Comparison of ENCODE assay signal across 1 cellular context in the genomic region with DNA sequence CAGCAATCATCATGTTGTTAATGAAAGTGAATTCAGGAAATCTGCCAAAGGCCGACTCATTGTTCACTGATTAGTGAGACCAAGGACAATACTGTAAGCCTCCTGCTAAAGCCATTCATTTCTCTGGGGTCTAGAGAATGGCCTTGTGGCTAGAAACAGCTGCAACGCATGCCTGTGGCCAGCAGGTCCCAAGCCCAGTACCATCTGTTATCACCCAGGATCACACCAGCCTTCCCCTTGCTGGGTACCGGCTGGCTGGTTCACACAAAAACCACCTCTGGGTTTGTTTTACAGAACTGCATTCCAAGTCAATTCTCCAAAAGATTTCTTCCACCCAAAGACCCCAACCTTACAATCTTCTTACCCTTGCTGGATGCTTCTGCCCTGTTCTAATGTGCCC.
TF ChIP-seq lines count a peak whose summit lies in the region.

No MANE protein-coding gene starts in this region.

TF ChIP-seq in endothelial cell of umbilical vein, 7 proteins besides CTCF, POLR2A, EP300 and RAD21:
- TF ChIP-seq, protein P1, sequence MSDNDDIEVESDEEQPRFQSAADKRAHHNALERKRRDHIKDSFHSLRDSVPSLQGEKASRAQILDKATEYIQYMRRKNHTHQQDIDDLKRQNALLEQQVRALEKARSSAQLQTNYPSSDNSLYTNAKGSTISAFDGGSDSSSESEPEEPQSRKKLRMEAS (IDR thresholded peaks at IDR 0.05; ENCODE audit: insufficient read depth, insufficient read length): no peak
